In genomic region chr3:160399347-160400047, GRCh38 we compare ENCODE assay signal across 1 cellular context.
A peak's percentile ranks its signal among the peaks of the same experiment; 100 is the strongest.
TF ChIP-seq lines count a peak whose summit lies in the region.

SMC4 (plus strand) TSS chr3:160399650; CDS start chr3:160400827, 1,177 bp downstream.

TF ChIP-seq in K562, 482 proteins besides CTCF, POLR2A, EP300 and RAD21 (continued from another document and continues in another):
- TF ChIP-seq LEF1 (IDR thresholded peaks at IDR 0.05) (0 out of 2 replicates have a peak, but pooled peaks have one; percentile 31), ZNF212 (CRISPR knock-in tag; IDR thresholded peaks at IDR 0.05) (no peak), RFX5 (IDR thresholded peaks at IDR 0.05; ENCODE audit: low read depth, low read length) (no peak), BRD4 (IDR thresholded peaks at IDR 0.05) (peak; percentile 73), ERF (CRISPR knock-in tag; IDR thresholded peaks at IDR 0.05) (no peak), IFI16 (CRISPR knock-in tag; IDR thresholded peaks at IDR 0.05) (no peak), PKNOX1 (IDR thresholded peaks at IDR 0.05) (no peak), ESRRB (CRISPR knock-in tag; IDR thresholded peaks at IDR 0.05; ENCODE audit: borderline replicate concordance) (no peak), JUND (IDR thresholded peaks at IDR 0.05; ENCODE audit: borderline replicate concordance, low read depth, low read length) (peak; percentile 26; the same call in 1 of the 2 replicates), JUND (tag; IDR thresholded peaks at IDR 0.05; ENCODE audit: borderline replicate concordance, low read depth, low read length) (no peak), HOXB6 (CRISPR knock-in tag; IDR thresholded peaks at IDR 0.05; ENCODE audit: borderline replicate concordance) (no peak), U2AF2 (optimal IDR thresholded peaks at IDR 0.05; ENCODE audit: low read depth, low read length) (no peak), ARID3A (IDR thresholded peaks at IDR 0.05; ENCODE audit: borderline replicate concordance, low read depth, low read length) (peak; percentile 61; the same call in 1 of the 2 replicates), MEIS2 (IDR thresholded peaks at IDR 0.05; ENCODE audit: partially characterized antibody) (peak; percentile 88), PTBP1 (IDR thresholded peaks at IDR 0.05; ENCODE audit: low read depth, low read length) (no peak), POU5F1 (IDR thresholded peaks at IDR 0.05; ENCODE audit: borderline replicate concordance, low read depth, low read length, partially characterized antibody) (no peak), CREBBP (IDR thresholded peaks at IDR 0.05; ENCODE audit: low read depth, low read length) (no peak), SAFB2 (IDR thresholded peaks at IDR 0.05; ENCODE audit: borderline replicate concordance, low read depth, low read length, severe bottlenecking) (no peak), E2F3 (CRISPR knock-in tag; IDR thresholded peaks at IDR 0.05) (peak; percentile 88), ZNF518B (CRISPR knock-in tag; IDR thresholded peaks at IDR 0.05) (no peak), IRF9 (tag; IDR thresholded peaks at IDR 0.05) (no peak), CCAR2 (IDR thresholded peaks at IDR 0.05; ENCODE audit: low read depth, low read length) (no peak), NUFIP1 (IDR thresholded peaks at IDR 0.05; ENCODE audit: partially characterized antibody) (no peak), ZNF311 (CRISPR knock-in tag; IDR thresholded peaks at IDR 0.05) (no peak), PCBP2 (IDR thresholded peaks at IDR 0.05; ENCODE audit: low read depth, low read length, poor library complexity, severe bottlenecking) (no peak), SP2 (IDR thresholded peaks at IDR 0.05; ENCODE audit: extremely low read depth, low read depth, low read length, poor library complexity, severe bottlenecking) (no peak), ZNF140 (CRISPR knock-in tag; IDR thresholded peaks at IDR 0.05) (no peak), DNMT1 (IDR thresholded peaks at IDR 0.05) (no peak), ZNF174 (CRISPR knock-in tag; IDR thresholded peaks at IDR 0.05) (no peak), SIX5 (IDR thresholded peaks at IDR 0.05; ENCODE audit: borderline replicate concordance in 1 of 2, insufficient read depth in 1 of 2, low read depth in 1 of 2, low read length in 2 of 2) (no peak), SIN3A (IDR thresholded peaks at IDR 0.05; ENCODE audit: borderline replicate concordance in 2 of 2, control insufficient read depth in 1 of 2, low read depth in 2 of 2, low read length in 2 of 2) (peak; percentile 62 to 79; a peak in 3 of 4 replicates), NBN (IDR thresholded peaks at IDR 0.05; ENCODE audit: low read depth) (peak; percentile 83), EWSR1 (IDR thresholded peaks at IDR 0.05; ENCODE audit: borderline replicate concordance, low read depth, partially characterized antibody) (no peak), MNT (conservative IDR thresholded peaks at IDR 0.05) (peak; percentile 42 to 75; a peak in 3 of 4 replicates), ZNF239 (CRISPR knock-in tag; IDR thresholded peaks at IDR 0.05) (no peak), HDAC1 (IDR thresholded peaks at IDR 0.05) (peak in 1 of 2 experiments; percentile 95; a peak in 2 of 4 replicates), TARDBP (IDR thresholded peaks at IDR 0.05) (no peak), RBM34 (IDR thresholded peaks at IDR 0.05; ENCODE audit: borderline replicate concordance, insufficient read depth, low read length) (no peak), E2F1 (CRISPR knock-in tag; IDR thresholded peaks at IDR 0.05) (peak; percentile 91), ZNF124 (CRISPR knock-in tag; IDR thresholded peaks at IDR 0.05) (no peak), ARID4B (CRISPR knock-in tag; IDR thresholded peaks at IDR 0.05) (no peak), SLC30A9 (CRISPR knock-in tag; IDR thresholded peaks at IDR 0.05) (no peak), CHD4 (IDR thresholded peaks at IDR 0.05; ENCODE audit: insufficient read depth, insufficient replicate concordance, low read depth, low read length, poor library complexity, severe bottlenecking) (no peak), ZKSCAN3 (CRISPR knock-in tag; IDR thresholded peaks at IDR 0.05) (no peak), MTA3 (IDR thresholded peaks at IDR 0.05; ENCODE audit: borderline replicate concordance) (peak; percentile 28; the same call in 1 of the 2 replicates), AFF4 (CRISPR knock-in tag; IDR thresholded peaks at IDR 0.05) (peak; percentile 64; the same call in 1 of the 2 replicates)
